Comparison of ENCODE assay signal across 8 cellular contexts in genomic region chr15:45429974-45430792, GRCh38. TPM values are rescaled to one million over a fixed set of nuclear protein-coding genes. Genes with fewer than 3 reads are reported as not detected.
A peak's percentile ranks its signal among the peaks of the same experiment; 100 is the strongest.
DNase-seq lines count a peak whose midpoint lies in the region; ATAC-seq and TF ChIP-seq lines count a peak whose summit lies in the region.

No MANE protein-coding gene starts in this region.

- no peaks in the 10 kb centered on the region for H3K9me3 ChIP-seq in ES-I3 (ENCODE audit: control insufficient read depth, insufficient read depth, low read length)
- no peaks in the 10 kb centered on the region for H3K9me3 ChIP-seq in naive thymus-derived CD4-positive, alpha-beta T cell (ENCODE audit: control insufficient read depth in 2 of 3, low read length in 3 of 3)

- H3K4me1 ChIP-seq in ES-I3 (ENCODE audit: insufficient read depth, low read length) = no peaks in the 10 kb centered on the region
- no peaks in the 10 kb centered on the region for H3K4me1 ChIP-seq in naive thymus-derived CD4-positive, alpha-beta T cell (ENCODE audit: control insufficient read depth in 2 of 2, insufficient read depth in 2 of 2, low read length in 2 of 2)

- no peaks in the 10 kb centered on the region for H3K36me3 Mint-ChIP-seq in activated T-cell treated with anti-CD3 and anti-CD28 coated beads, Interleukin-2, amount 50 U/mL, for 24 hours (ENCODE audit: low read depth)
- no peaks in the 10 kb centered on the region for H3K36me3 Mint-ChIP-seq in naive thymus-derived CD4-positive, alpha-beta T cell

- H3K9me3 Mint-ChIP-seq in activated T-cell treated with anti-CD3 and anti-CD28 coated beads, Interleukin-2, amount 50 U/mL, for 24 hours = no peaks in the 10 kb centered on the region
- no peaks in the 10 kb centered on the region for H3K9me3 Mint-ChIP-seq in naive thymus-derived CD4-positive, alpha-beta T cell

- H3K4me3 ChIP-seq in HFF-Myc (replicated peaks; ENCODE audit: low read depth, low read length) = peak overlapping the region; percentile 36
- peak overlapping the region; percentile 53 for H3K4me3 ChIP-seq in naive thymus-derived CD4-positive, alpha-beta T cell (ENCODE audit: low read length)

- peak overlapping the region; percentile 45; the same call in 1 of the 2 replicates for H3K9ac ChIP-seq in ES-I3 (ENCODE audit: low read depth, low read length)

- no peaks in the 10 kb centered on the region for H3K36me3 ChIP-seq in ES-I3 (ENCODE audit: insufficient read depth, low read length)
- H3K36me3 ChIP-seq in naive thymus-derived CD4-positive, alpha-beta T cell (ENCODE audit: control insufficient read depth in 2 of 3, insufficient read depth in 3 of 3, low read length in 3 of 3) = no peaks in the 10 kb centered on the region

- intact Hi-C loops in naive thymus-derived CD4-positive, alpha-beta T cell (cut with micrococcal nuclease) = loop anchor here (1.0 kb wide), 3 partner anchors 27 to 184 kb away; a partner anchor contains a TSS

- peaks cover 12% of the 10 kb centered on the region for H3K27me3 Mint-ChIP-seq in activated T-cell treated with anti-CD3 and anti-CD28 coated beads, Interleukin-2, amount 50 U/mL, for 24 hours
- H3K27me3 Mint-ChIP-seq in naive thymus-derived CD4-positive, alpha-beta T cell = peaks cover 0 to 37% (median 5%) of the 10 kb centered on the region in 5 donors

- TF ChIP-seq CTCF in HFF-Myc (IDR thresholded peaks at IDR 0.05; ENCODE audit: low read depth, low read length, missing control alignments) = peak; percentile 100

- no peaks in the 10 kb centered on the region for H3K27me3 ChIP-seq in naive thymus-derived CD4-positive, alpha-beta T cell (ENCODE audit: control insufficient read depth in 2 of 2, insufficient read depth in 2 of 2, low read length in 2 of 2)

- H3K4me1 Mint-ChIP-seq in activated T-cell treated with anti-CD3 and anti-CD28 coated beads, Interleukin-2, amount 50 U/mL, for 24 hours (ENCODE audit: low read depth) = peaks cover 5% of the 10 kb centered on the region
- peaks cover 0 to 5% (median 1%) of the 10 kb centered on the region in 7 donors for H3K4me1 Mint-ChIP-seq in naive thymus-derived CD4-positive, alpha-beta T cell

- DNase-seq in HFF-Myc (ENCODE audit: extremely low read depth, low read depth) (no peak), NCI-H748 treated with DMSO at 0.1 percent for 48 hours (lab: John Stamatoyannopoulos, UW) (peak; percentile 20), fibroblast of gingiva (ENCODE audit: low read depth) (peak; percentile 21), SW480 (ENCODE audit: low spot score) (no peak)
- DNase-seq in activated T-cell treated with anti-CD3 and anti-CD28 coated beads, Interleukin-2, amount 50 U/mL, for 24 hours = peak; percentile 93
- DNase-seq in naive thymus-derived CD4-positive, alpha-beta T cell = peak; percentile 68 to 95 (median 83)
- DNase-seq in stimulated activated naive CD4-positive, alpha-beta T cell treated with Interleukin-2 at 50 U/mL for 16 hours (lab: John Stamatoyannopoulos, UW) = peak; percentile 79

- H3K27ac ChIP-seq in naive thymus-derived CD4-positive, alpha-beta T cell (ENCODE audit: low read depth, low read length) = no peak overlapping the region

- POLR2A ChIA-PET in naive thymus-derived CD4-positive, alpha-beta T cell (lab: Charles Lee) = no interaction called here

- peak overlapping the region; percentile 56 for H3K4me3 Mint-ChIP-seq in activated T-cell treated with anti-CD3 and anti-CD28 coated beads, Interleukin-2, amount 50 U/mL, for 24 hours
- peak overlapping the region in 9 of 10 donors; percentile 40 to 72 (median 62) for H3K4me3 Mint-ChIP-seq in naive thymus-derived CD4-positive, alpha-beta T cell

- no peak overlapping the region for H3K27ac Mint-ChIP-seq in activated T-cell treated with anti-CD3 and anti-CD28 coated beads, Interleukin-2, amount 50 U/mL, for 24 hours
- H3K27ac Mint-ChIP-seq in naive thymus-derived CD4-positive, alpha-beta T cell = peak overlapping the region in 1 of 9 donors; percentile 13

- CTCF ChIA-PET in naive thymus-derived CD4-positive, alpha-beta T cell (lab: Charles Lee) = interaction anchor here (0.5 to 3.4 kb wide), 16 partner anchors 9 to 230 kb away, joined by 3 to 34 read pairs (median 5); partner anchors contain the start of gene BLOC1S6

- ATAC-seq in naive thymus-derived CD4-positive, alpha-beta T cell = peak; percentile 97

RNA-seq across cellular contexts. Expression of gene GATM, which starts 51.8 kb away (rescaled TPM):
- total RNA-seq in naive thymus-derived CD4-positive, alpha-beta T cell = 1 to 10 TPM in 3 of 5 experiments, under 1 TPM in 2; 0.29 to 2.4 (median 1.6) TPM
- under 1 TPM in 1 of 2 donors, not detected in 1; 0.14 TPM for polyA plus RNA-seq in naive thymus-derived CD4-positive, alpha-beta T cell

Comparison
In these comparisons a context has a peak if more than half of its experiments do, and no peak if none do; other contexts are left out.
1. DNase-seq: peak in NCI-H748 treated with DMSO at 0.1 percent for 48 hours (single experiment), activated T-cell treated with anti-CD3 and anti-CD28 coated beads, Interleukin-2, amount 50 U/mL, for 24 hours (single experiment), fibroblast of gingiva (single experiment), naive thymus-derived CD4-positive, alpha-beta T cell (9 of 9) and stimulated activated naive CD4-positive, alpha-beta T cell treated with Interleukin-2 at 50 U/mL for 16 hours (single experiment); none in HFF-Myc (single experiment) and SW480 (single experiment).